Comparison of ENCODE assay signal across 29 cellular contexts in the genomic region with DNA sequence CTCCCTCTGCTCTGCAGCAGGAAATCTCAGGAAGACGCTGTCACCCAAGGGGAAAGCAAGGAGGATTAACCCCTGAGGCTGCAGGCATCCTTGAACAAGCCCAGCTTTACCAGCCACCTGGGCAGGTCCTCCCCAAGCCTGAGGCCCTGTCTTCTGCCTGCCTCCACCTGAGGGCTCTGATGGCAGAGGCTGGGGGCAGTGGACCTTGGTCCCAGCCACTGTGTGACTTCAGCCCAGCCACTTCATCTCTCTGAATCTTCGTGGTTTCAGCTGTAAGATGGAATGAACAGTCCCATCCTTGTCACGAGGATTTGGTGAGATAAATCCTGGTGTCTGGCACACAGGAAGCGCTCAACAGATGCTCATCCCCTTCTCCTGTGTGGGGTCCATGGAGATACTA. TPM values are rescaled to one million over a fixed set of nuclear protein-coding genes. Genes with fewer than 3 reads are reported as not detected.
"Had no signal": no experiment of that assay in that cellular context is flagged by ENCODE, and none has a peak within 500 bp of the region (broad histone marks: within the 10 kb centered on the region; RNA-seq: fewer than 3 reads in every experiment).

No MANE protein-coding gene starts in this region.

- H3K4me2 ChIP-seq: smooth muscle cell had no signal

- H3K27ac ChIP-seq: ovary, parathyroid adenoma, psoas muscle, skin epidermis, suprapubic skin, testis, tibial artery, transverse colon, upper lobe of right lung, uterus had no signal

- H3K4me3 ChIP-seq: ovary, psoas muscle, skin epidermis, smooth muscle cell, spleen, suprapubic skin, testis, tibial artery, transverse colon, upper lobe of right lung, uterus had no signal

- H3K4me1 ChIP-seq: parathyroid adenoma, tibial artery, upper lobe of right lung, uterus had no signal

- H3K27me3 ChIP-seq: ovary, spleen, suprapubic skin, testis, transverse colon, upper lobe of right lung, uterus had no signal

- H3K9me3 ChIP-seq: ovary, psoas muscle, spleen, suprapubic skin, testis, tibial artery, transverse colon, upper lobe of right lung, uterus had no signal

- ATAC-seq: naive thymus-derived CD8-positive, alpha-beta T cell; natural killer cell treated with Interleukin-12 subunit alpha and Interleukin-12 subunit beta and Interleukin-15 and Interleukin-18, amount 100 ng/mL, for 72 hours; psoas muscle; right cardiac atrium; sciatic nerve; stimulated activated memory B cell treated with anti-CD40 and anti-IgM and Interleukin-4, amounts not matched to agents 10 μg/mL and 1 μg/mL and 100 μg/mL, for 72 hours; stimulated activated naive CD8-positive, alpha-beta T cell treated with anti-CD3 and anti-CD28 coated beads, Interleukin-15, amount 100 ng/mL, for 72 hours; stimulated activated naive CD8-positive, alpha-beta T cell treated with anti-CD3 and anti-CD28 coated beads, Interleukin-15, Interleukin-2, amounts not matched to agents 100 U/mL and 50 U/mL, for 24 hours; upper lobe of right lung had no signal

- H3K9ac ChIP-seq: parathyroid adenoma had no signal

- DNase-seq: naive thymus-derived CD8-positive, alpha-beta T cell; nephron progenitor cell; occipital lobe; ovary; posterior cingulate gyrus; psoas muscle; spleen; stimulated activated CD4-positive, alpha-beta T cell treated with anti-CD3 and anti-CD28 coated beads, Interleukin-12 subunit alpha, Interleukin-12 subunit beta, amount 100 ng/mL, for 4 hours; stimulated activated CD4-positive, alpha-beta T cell treated with anti-CD3 and anti-CD28 coated beads, Interleukin-1b, Interleukin-23, amount 100 ng/mL, for 48 hours; stimulated activated CD4-positive, alpha-beta T cell treated with anti-CD3 and anti-CD28 coated beads, Interleukin-4, amount 100 ng/mL, for 1 hour; stimulated activated CD4-positive, alpha-beta T cell treated with anti-CD3 and anti-CD28 coated beads, Interleukin-4, amount 100 ng/mL, for 4 hours; stimulated activated CD8-positive, alpha-beta memory T cell treated with anti-CD3 and anti-CD28 coated beads, Interleukin-4, amount 100 ng/mL, for 48 hours; stimulated activated naive CD4-positive, alpha-beta T cell; stimulated activated naive CD8-positive, alpha-beta T cell treated with anti-CD3 and anti-CD28 coated beads, Interleukin-15, amount 100 ng/mL, for 72 hours; stimulated activated naive CD8-positive, alpha-beta T cell treated with anti-CD3 and anti-CD28 coated beads, Interleukin-15, Interleukin-2, amounts not matched to agents 100 U/mL and 50 U/mL, for 24 hours; substantia nigra; testis; tibial artery; transverse colon; upper lobe of right lung; uterus had no signal

- H3K79me2 ChIP-seq: parathyroid adenoma had no signal

- H3K36me3 ChIP-seq: ovary, spleen, suprapubic skin, tibial artery, transverse colon, upper lobe of right lung, uterus had no signal

- H2AFZ ChIP-seq: parathyroid adenoma had no signal

RNA-seq across cellular contexts. Expression of gene VSTM2L, which starts 8.5 kb away (rescaled TPM):
- total RNA-seq: naive thymus-derived CD8-positive, alpha-beta T cell had no signal
- polyA plus RNA-seq: naive thymus-derived CD8-positive, alpha-beta T cell had no signal
